8 cellular contexts compared by ENCODE assay signal in the genomic region with DNA sequence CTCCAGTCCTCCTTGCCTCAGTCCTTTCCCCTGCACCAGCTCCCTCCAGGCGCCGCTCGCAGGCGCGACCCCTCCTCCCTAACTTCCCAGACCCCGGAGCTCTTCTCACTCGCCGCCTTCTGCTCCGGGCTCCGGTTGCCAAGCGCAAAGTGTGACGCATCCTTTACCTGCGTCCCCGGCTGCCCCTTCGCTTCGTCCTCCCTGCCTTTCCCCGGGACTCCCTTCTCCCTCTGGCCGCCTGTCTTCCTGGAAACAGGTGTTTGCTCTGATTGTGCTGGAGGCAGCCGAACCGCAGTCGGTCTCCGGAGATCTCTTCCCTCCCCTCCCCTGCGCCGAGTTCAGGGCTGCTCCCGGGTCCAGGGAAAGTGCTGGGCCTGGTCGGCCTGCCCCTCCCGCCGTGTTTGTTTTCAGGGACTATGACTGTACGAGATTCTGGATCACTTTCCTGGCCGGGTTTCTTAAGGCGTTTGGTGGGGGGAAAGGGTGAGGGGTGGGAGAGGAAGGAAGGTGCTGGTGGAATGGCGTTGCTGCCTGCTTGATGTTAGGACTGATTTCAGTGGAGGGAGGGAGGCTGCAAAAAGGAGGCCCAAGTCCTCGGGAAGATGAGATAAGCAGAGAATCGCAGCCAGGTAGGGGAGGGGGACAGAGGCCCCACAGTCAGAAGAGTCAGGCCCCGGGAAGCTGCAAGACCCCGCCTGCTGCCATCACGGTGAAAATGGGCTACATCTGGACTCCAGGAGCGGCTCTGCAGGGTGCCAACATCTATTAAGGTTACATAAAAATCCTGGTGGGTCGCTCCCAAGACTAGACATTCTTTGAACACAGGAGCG. TPM values are rescaled to one million over a fixed set of nuclear protein-coding genes. Genes with fewer than 3 reads are reported as not detected.
DNase-seq lines count a peak whose midpoint lies in the region; TF ChIP-seq lines count a peak whose summit lies in the region.

No MANE protein-coding gene starts in this region.

- no peaks in the 10 kb centered on the region for H3K4me1 Mint-ChIP-seq in T-helper 1 cell treated with Interleukin-12 subunit alpha and Interleukin-12 subunit beta and Interleukin-4 antibody, amounts not matched to agents 30 μg/mL and 1 μg/mL, for 36 hours (ENCODE audit: low read depth)

- POLR2A ChIA-PET in OCI-LY7 (lab: Charles Lee): interaction anchor here (0.6 kb wide), 1 partner anchor 215 kb away, joined by 3 read pairs; no protein-coding TSS in a partner anchor

- H4K20me1 ChIP-seq in OCI-LY7 (ENCODE audit: insufficient read depth, low read length) (no peaks in the 10 kb centered on the region), osteoblast (ENCODE audit: insufficient read depth, low read length) (no peaks in the 10 kb centered on the region)

- WGBS in esophagus muscularis mucosa: 8% methylated on average over 35 of the region's 40 CpGs

- H3K4me3 Mint-ChIP-seq in T-helper 1 cell treated with Interleukin-12 subunit alpha and Interleukin-12 subunit beta and Interleukin-4 antibody, amounts not matched to agents 30 μg/mL and 1 μg/mL, for 36 hours: peak overlapping the region; percentile 65

- H3K36me3 ChIP-seq in OCI-LY7 (ENCODE audit: insufficient read depth, low read length): no peaks in the 10 kb centered on the region
- no peaks in the 10 kb centered on the region for H3K36me3 ChIP-seq in esophagus muscularis mucosa
- no peaks in the 10 kb centered on the region for H3K36me3 ChIP-seq in osteoblast (ENCODE audit: insufficient read depth, low read length)

- CTCF ChIA-PET in OCI-LY7 (lab: Charles Lee; ENCODE audit: unreplicated experiment): interaction anchor here (1.0 kb wide), 1 partner anchor 22 kb away, joined by 3 read pairs; no protein-coding TSS in a partner anchor

- no peak for TF ChIP-seq CTCF in OCI-LY7 (conservative IDR thresholded peaks at IDR 0.05; ENCODE audit: low read length)
- TF ChIP-seq CTCF in esophagus muscularis mucosa (IDR thresholded peaks at IDR 0.05): no peak
- TF ChIP-seq CTCF in osteoblast (IDR thresholded peaks at IDR 0.05; ENCODE audit: extremely low read depth, low read depth, low read length): no peak

- no peaks in the 10 kb centered on the region for H3K36me3 Mint-ChIP-seq in T-helper 1 cell treated with Interleukin-12 subunit alpha and Interleukin-12 subunit beta and Interleukin-4 antibody, amounts not matched to agents 30 μg/mL and 1 μg/mL, for 36 hours (ENCODE audit: low read depth)

- BruUV-seq in OCI-LY7 (replicated peaks; lab: Mats Ljungman, UMichigan): no TSS peak

- H3K4me1 ChIP-seq in OCI-LY7 (ENCODE audit: insufficient read depth, low read length, poor library complexity, severe bottlenecking) (peaks cover 19% of the 10 kb centered on the region), esophagus muscularis mucosa (peaks cover 7 to 27% (median 18%) of the 10 kb centered on the region in 4 donors), osteoblast (ENCODE audit: insufficient read depth, low read length) (no peaks in the 10 kb centered on the region)

- DNase-seq in T-helper 1 cell: no peak
- no peak for DNase-seq in OCI-LY7 (ENCODE audit: low spot score)
- DNase-seq in esophagus muscularis mucosa (ENCODE audit: extremely low spot score): no peak
- no peak for DNase-seq in osteoblast (ENCODE audit: insufficient read length, low spot score, missing footprints)
- DNase-seq in activated CD4-positive, CD25-positive, alpha-beta regulatory T cell treated with anti-CD3 and anti-CD28 coated beads, Interleukin-2, amount 50 U/mL, for 72 hours: no peak
- DNase-seq in GM19238 (ENCODE audit: insufficient read length, low spot score): no peak
- no peak for DNase-seq in putamen (ENCODE audit: low spot score)

- no peak for TF ChIP-seq EP300 in esophagus muscularis mucosa (IDR thresholded peaks at IDR 0.05)

- no peaks in the 10 kb centered on the region for H3K27me3 ChIP-seq in esophagus muscularis mucosa
- H3K27me3 ChIP-seq in osteoblast (ENCODE audit: insufficient read depth, low read length): peaks cover 12% of the 10 kb centered on the region

- H3K27me3 Mint-ChIP-seq in T-helper 1 cell treated with Interleukin-12 subunit alpha and Interleukin-12 subunit beta and Interleukin-4 antibody, amounts not matched to agents 30 μg/mL and 1 μg/mL, for 36 hours (ENCODE audit: low read depth): peaks cover 18% of the 10 kb centered on the region

- peak overlapping the region; percentile 58 for H3K4me2 ChIP-seq in OCI-LY7 (ENCODE audit: low read length)
- peak overlapping the region; percentile 79 for H3K4me2 ChIP-seq in osteoblast (ENCODE audit: insufficient read depth, low read length)

- peak overlapping the region; percentile 93 for H3K4me3 ChIP-seq in OCI-LY7 (ENCODE audit: low read depth, low read length, poor library complexity, severe bottlenecking)
- H3K4me3 ChIP-seq in esophagus muscularis mucosa: peak overlapping the region; percentile 78 to 90 (median 87)
- peak overlapping the region; percentile 71 for H3K4me3 ChIP-seq in osteoblast (ENCODE audit: insufficient read depth, low read length)

- H3K27ac Mint-ChIP-seq in T-helper 1 cell treated with Interleukin-12 subunit alpha and Interleukin-12 subunit beta and Interleukin-4 antibody, amounts not matched to agents 30 μg/mL and 1 μg/mL, for 36 hours: no peak overlapping the region

- no peaks in the 10 kb centered on the region for H3K9me3 Mint-ChIP-seq in T-helper 1 cell treated with Interleukin-12 subunit alpha and Interleukin-12 subunit beta and Interleukin-4 antibody, amounts not matched to agents 30 μg/mL and 1 μg/mL, for 36 hours

- H2AFZ ChIP-seq in OCI-LY7 (ENCODE audit: low read length) (peak overlapping the region; percentile 67), osteoblast (ENCODE audit: low read length) (peak overlapping the region; percentile 78)

- H3K9me3 ChIP-seq in OCI-LY7 (ENCODE audit: low read length): no peaks in the 10 kb centered on the region
- no peaks in the 10 kb centered on the region for H3K9me3 ChIP-seq in esophagus muscularis mucosa
- H3K9me3 ChIP-seq in osteoblast (ENCODE audit: low read depth, low read length): no peaks in the 10 kb centered on the region

- H3K27ac ChIP-seq in OCI-LY7 (ENCODE audit: low read depth, low read length, poor library complexity, severe bottlenecking) (no peak overlapping the region), esophagus muscularis mucosa (replicated peaks in 1 of 4) (peak overlapping the region; percentile 75 to 83 (median 76)), osteoblast (ENCODE audit: low read depth, low read length) (no peak overlapping the region)

- peaks cover 13% of the 10 kb centered on the region; the same call in 1 of the 2 replicates for H3K79me2 ChIP-seq in OCI-LY7 (ENCODE audit: insufficient read depth, low read depth, low read length)
- no peaks in the 10 kb centered on the region for H3K79me2 ChIP-seq in osteoblast (ENCODE audit: insufficient read depth, low read length)

- no peak for TF ChIP-seq POLR2A in esophagus muscularis mucosa (IDR thresholded peaks at IDR 0.05; ENCODE audit: low read depth)

- intact Hi-C loops in OCI-LY7 (cut with micrococcal nuclease; ENCODE audit: unreplicated experiment) (loop anchor here (1.0 to 2.0 kb wide), 2 partner anchors 24 to 229 kb away; a partner anchor contains a TSS), esophagus muscularis mucosa (cut with DNase I) (no loop called here)

- H3K9me2 ChIP-seq in OCI-LY7 (ENCODE audit: insufficient read depth, low read length): no peaks in the 10 kb centered on the region

RNA-seq across cellular contexts. Expression of a gene that starts 0.9 kb away (rescaled TPM):
- total RNA-seq in OCI-LY7 (2014; rRNA removed; shearing (Covaris generic)): 11.1 and 13.7 TPM in 2 replicates
- 19.9 and 20.4 TPM in 2 replicates for total RNA-seq in OCI-LY7 (2022)
- total RNA-seq in esophagus muscularis mucosa: 1 to 10 TPM; 3.5 to 7.8 (median 5.8) TPM
- total RNA-seq in osteoblast: 2.9 and 4.3 TPM in 2 replicates

Comparison
In these comparisons a context has a peak if more than half of its experiments do, and no peak if none do; other contexts are left out.
1. H3K27ac ChIP-seq: peak in esophagus muscularis mucosa (4 of 4); none in OCI-LY7 (single experiment) and osteoblast (single experiment).
2. Peak in every context shown above with its lines, with median percentiles within 50 percentile points of each other: H3K4me3 ChIP-seq.